ENCODE assay signal across 1 cellular context in genomic region chr2:156155319-156155718, GRCh38.
TF ChIP-seq lines count a peak whose summit lies in the region.

No MANE protein-coding gene starts in this region.

TF ChIP-seq in H1, 55 proteins besides CTCF, POLR2A, EP300 and RAD21 (continued from another document):
- no peak for TF ChIP-seq KDM1A (IDR thresholded peaks at IDR 0.05; ENCODE audit: borderline replicate concordance, low read length)
- no peak for TF ChIP-seq TAF1 (IDR thresholded peaks at IDR 0.05; ENCODE audit: low read depth, low read length)
- TF ChIP-seq ZNF274 (IDR thresholded peaks at IDR 0.05; ENCODE audit: borderline replicate concordance, extremely low read depth, low read length), result no peak
TF ChIP-seq in H1: peak in this region for 0.
